ENCODE assay signal across 1 cellular context in genomic region chr12:53498235-53498630, GRCh38.
TF ChIP-seq lines count a peak whose summit lies in the region.

No MANE protein-coding gene starts in this region.

TF ChIP-seq in IMR-90, 13 proteins besides CTCF, POLR2A, EP300 and RAD21 (continued from another document):
- TF ChIP-seq RFX5 (IDR thresholded peaks at IDR 0.05; ENCODE audit: low read depth, low read length) (no peak), MAFK (IDR thresholded peaks at IDR 0.05; ENCODE audit: low read depth, low read length) (no peak), SMC3 (IDR thresholded peaks at IDR 0.05; ENCODE audit: low read depth, low read length) (no peak), BHLHE40 (IDR thresholded peaks at IDR 0.05; ENCODE audit: low read depth, low read length) (no peak), MXI1 (IDR thresholded peaks at IDR 0.05; ENCODE audit: borderline replicate concordance, low read depth, low read length) (no peak), USF2 (IDR thresholded peaks at IDR 0.05; ENCODE audit: low read depth, low read length) (no peak), MAZ (IDR thresholded peaks at IDR 0.05; ENCODE audit: borderline replicate concordance, low read depth, low read length) (no peak), FOS (IDR thresholded peaks at IDR 0.05; ENCODE audit: low read depth, low read length) (no peak)
